9 cellular contexts compared by ENCODE assay signal in genomic region chr18:22846088-22846683, GRCh38.
DNase-seq lines count a peak whose midpoint lies in the region; ATAC-seq and TF ChIP-seq lines count a peak whose summit lies in the region.
"Had no signal": no experiment of that assay in that cellular context is flagged by ENCODE, and none has a peak within 500 bp of the region (broad histone marks: within the 10 kb centered on the region; RNA-seq: fewer than 3 reads in every experiment).

No MANE protein-coding gene starts in this region.

- intact Hi-C loops in thyroid gland (cut with DNase I) = loop anchor here (10.0 kb wide), 1 partner anchor 89 kb away; the partner anchor contains the start of gene RBBP8
- intact Hi-C loops in activated T-helper 1 cell treated with anti-CD3 and anti-CD28 coated beads, Interleukin-12 subunit alpha, Interleukin-12 subunit beta, Interleukin-2, Interleukin-4 antibody, amounts not matched to agents 30 ng/mL and 10 ng/mL and 1 ng/mL, durations not matched to agents 14 hours and 24 hours and 36 hours (cut with micrococcal nuclease) = no loop called here

- no peak for ATAC-seq in stimulated activated naive B cell treated with anti-CD40 and anti-IgM and Interleukin-4, amounts not matched to agents 10 μg/mL and 1 μg/mL and 100 μg/mL, for 72 hours (replicated peaks)

- H3K9me3 ChIP-seq in OCI-LY1 (ENCODE audit: low read length) = no peaks in the 10 kb centered on the region
- H3K9me3 ChIP-seq in thyroid gland = no peaks in the 10 kb centered on the region

- WGBS in thyroid gland, 2 donors = 44 to 50% methylated on average over 6 of the region's 6 CpGs

- H3K27ac Mint-ChIP-seq in activated T-helper 1 cell treated with anti-CD3 and anti-CD28 coated beads, Interleukin-12 subunit alpha, Interleukin-12 subunit beta, Interleukin-2, Interleukin-4 antibody, amounts not matched to agents 30 ng/mL and 10 ng/mL and 1 ng/mL, durations not matched to agents 14 hours and 24 hours and 36 hours = no peak overlapping the region
- H3K27ac Mint-ChIP-seq in stimulated activated naive B cell treated with anti-CD40 and anti-IgM and Interleukin-4, amounts not matched to agents 10 μg/mL and 1 μg/mL and 100 μg/mL, for 72 hours = no peak overlapping the region
- H3K27ac Mint-ChIP-seq: CD4-positive, alpha-beta T cell had no signal

- H3K36me3 ChIP-seq in OCI-LY1 (ENCODE audit: insufficient read depth, low read length) (no peaks in the 10 kb centered on the region), thyroid gland (no peaks in the 10 kb centered on the region)

- H3F3A ChIP-seq in OCI-LY1 (ENCODE audit: insufficient read depth, low read length) = no peaks in the 10 kb centered on the region

- no peaks in the 10 kb centered on the region for H4K20me1 ChIP-seq in OCI-LY1 (ENCODE audit: insufficient read depth, low read length)

- H3K4me3 ChIP-seq in OCI-LY1 (ENCODE audit: low read depth, low read length, poor library complexity, severe bottlenecking) = no peak overlapping the region
- no peak overlapping the region for H3K4me3 ChIP-seq in fibroblast of mammary gland (ENCODE audit: control insufficient read depth, low read depth, low read length)
- no peak overlapping the region for H3K4me3 ChIP-seq in thyroid gland (replicated peaks in 1 of 3)

- no peaks in the 10 kb centered on the region for H3K9me3 Mint-ChIP-seq in activated T-helper 1 cell treated with anti-CD3 and anti-CD28 coated beads, Interleukin-12 subunit alpha, Interleukin-12 subunit beta, Interleukin-2, Interleukin-4 antibody, amounts not matched to agents 30 ng/mL and 10 ng/mL and 1 ng/mL, durations not matched to agents 14 hours and 24 hours and 36 hours
- H3K9me3 Mint-ChIP-seq in stimulated activated naive B cell treated with anti-CD40 and anti-IgM and Interleukin-4, amounts not matched to agents 10 μg/mL and 1 μg/mL and 100 μg/mL, for 72 hours = no peaks in the 10 kb centered on the region
- H3K9me3 Mint-ChIP-seq: CD4-positive, alpha-beta T cell had no signal

- H3K27ac ChIP-seq in OCI-LY1 (ENCODE audit: low read depth, low read length, poor library complexity, severe bottlenecking) = no peak overlapping the region
- peak overlapping the region; percentile 19 to 48 (median 35) for H3K27ac ChIP-seq in thyroid gland

- H3K27me3 ChIP-seq in OCI-LY1 (ENCODE audit: insufficient read depth, low read length) = no peaks in the 10 kb centered on the region
- H3K27me3 ChIP-seq in thyroid gland = no peaks in the 10 kb centered on the region

- no peaks in the 10 kb centered on the region for H3K4me1 ChIP-seq in OCI-LY1 (ENCODE audit: insufficient read depth, low read length, severe bottlenecking)
- peaks cover 10 to 18% of the 10 kb centered on the region in 2 donors for H3K4me1 ChIP-seq in thyroid gland

- H3K4me2 ChIP-seq in OCI-LY1 (ENCODE audit: low read length) = no peak overlapping the region

- no peaks in the 10 kb centered on the region for H3K9me2 ChIP-seq in OCI-LY1 (ENCODE audit: low read depth, low read length)

- no peaks in the 10 kb centered on the region for H3K4me1 Mint-ChIP-seq in activated T-helper 1 cell treated with anti-CD3 and anti-CD28 coated beads, Interleukin-12 subunit alpha, Interleukin-12 subunit beta, Interleukin-2, Interleukin-4 antibody, amounts not matched to agents 30 ng/mL and 10 ng/mL and 1 ng/mL, durations not matched to agents 14 hours and 24 hours and 36 hours (ENCODE audit: low read depth)
- H3K4me1 Mint-ChIP-seq in stimulated activated naive B cell treated with anti-CD40 and anti-IgM and Interleukin-4, amounts not matched to agents 10 μg/mL and 1 μg/mL and 100 μg/mL, for 72 hours = peaks cover 0 to 9% of the 10 kb centered on the region in 2 donors

- no peaks in the 10 kb centered on the region for H3K36me3 Mint-ChIP-seq in activated T-helper 1 cell treated with anti-CD3 and anti-CD28 coated beads, Interleukin-12 subunit alpha, Interleukin-12 subunit beta, Interleukin-2, Interleukin-4 antibody, amounts not matched to agents 30 ng/mL and 10 ng/mL and 1 ng/mL, durations not matched to agents 14 hours and 24 hours and 36 hours (ENCODE audit: low read depth)
- no peaks in the 10 kb centered on the region for H3K36me3 Mint-ChIP-seq in stimulated activated naive B cell treated with anti-CD40 and anti-IgM and Interleukin-4, amounts not matched to agents 10 μg/mL and 1 μg/mL and 100 μg/mL, for 72 hours

- no peak overlapping the region for H2AFZ ChIP-seq in OCI-LY1 (ENCODE audit: low read length)

- TF ChIP-seq POLR2A in thyroid gland (IDR thresholded peaks at IDR 0.05) = no peak

- DNase-seq in NCI-H146 (lab: John Stamatoyannopoulos, UW) (peak; percentile 21), NCI-H146 treated with DMSO at 0.1 percent for 48 hours (lab: John Stamatoyannopoulos, UW; ENCODE audit: unreplicated experiment) (no peak), fibroblast of mammary gland (ENCODE audit: low read depth) (peak; percentile 42), thyroid gland (no peak)
- DNase-seq in activated T-helper 1 cell treated with anti-CD3 and anti-CD28 coated beads, Interleukin-12 subunit alpha, Interleukin-12 subunit beta, Interleukin-2, Interleukin-4 antibody, amounts not matched to agents 30 ng/mL and 10 ng/mL and 1 ng/mL, durations not matched to agents 14 hours and 24 hours and 36 hours (ENCODE audit: low spot score) = no peak
- DNase-seq in activated CD8-positive, alpha-beta memory T cell treated with anti-CD3 and anti-CD28 coated beads, Interleukin-2, amount 50 U/mL, for 4 hours = no peak
- no peak for DNase-seq in stimulated activated naive B cell treated with anti-CD40 and anti-IgM and Interleukin-4, amounts not matched to agents 10 μg/mL and 1 μg/mL and 100 μg/mL, for 72 hours
- DNase-seq: CD4-positive, alpha-beta T cell had no signal

- peaks cover 13% of the 10 kb centered on the region for H3K27me3 Mint-ChIP-seq in activated T-helper 1 cell treated with anti-CD3 and anti-CD28 coated beads, Interleukin-12 subunit alpha, Interleukin-12 subunit beta, Interleukin-2, Interleukin-4 antibody, amounts not matched to agents 30 ng/mL and 10 ng/mL and 1 ng/mL, durations not matched to agents 14 hours and 24 hours and 36 hours (ENCODE audit: insufficient read depth)
- H3K27me3 Mint-ChIP-seq in stimulated activated naive B cell treated with anti-CD40 and anti-IgM and Interleukin-4, amounts not matched to agents 10 μg/mL and 1 μg/mL and 100 μg/mL, for 72 hours = no peaks in the 10 kb centered on the region

- H3K4me3 Mint-ChIP-seq in activated T-helper 1 cell treated with anti-CD3 and anti-CD28 coated beads, Interleukin-12 subunit alpha, Interleukin-12 subunit beta, Interleukin-2, Interleukin-4 antibody, amounts not matched to agents 30 ng/mL and 10 ng/mL and 1 ng/mL, durations not matched to agents 14 hours and 24 hours and 36 hours = no peak overlapping the region
- no peak overlapping the region for H3K4me3 Mint-ChIP-seq in stimulated activated naive B cell treated with anti-CD40 and anti-IgM and Interleukin-4, amounts not matched to agents 10 μg/mL and 1 μg/mL and 100 μg/mL, for 72 hours
- H3K4me3 Mint-ChIP-seq: CD4-positive, alpha-beta T cell had no signal

- TF ChIP-seq CTCF in OCI-LY1 (IDR thresholded peaks at IDR 0.05; ENCODE audit: low read length) = peak; percentile 58
- TF ChIP-seq CTCF in fibroblast of mammary gland (conservative IDR thresholded peaks at IDR 0.05; ENCODE audit: control insufficient read depth, insufficient read depth, low read depth, low read length) = peak; percentile 60
- TF ChIP-seq CTCF in thyroid gland (IDR thresholded peaks at IDR 0.05) = peak in 4 of 6 experiments; percentile 29 to 67 (median 60)

- no peaks in the 10 kb centered on the region for H3K79me2 ChIP-seq in OCI-LY1 (ENCODE audit: insufficient read depth, low read length)

- H3K9ac ChIP-seq in OCI-LY1 (ENCODE audit: low read length) = no peak overlapping the region

Comparison
In these comparisons a context has a peak if more than half of its experiments do, and no peak if none do; other contexts are left out.
1. DNase-seq: peak in NCI-H146 (single experiment) and fibroblast of mammary gland (single experiment); none in NCI-H146 treated with DMSO at 0.1 percent for 48 hours (single experiment), thyroid gland (0 of 2), activated T-helper 1 cell treated with anti-CD3 and anti-CD28 coated beads, Interleukin-12 subunit alpha, Interleukin-12 subunit beta, Interleukin-2, Interleukin-4 antibody, amounts not matched to agents 30 ng/mL and 10 ng/mL and 1 ng/mL, durations not matched to agents 14 hours and 24 hours and 36 hours (single experiment), activated CD8-positive, alpha-beta memory T cell treated with anti-CD3 and anti-CD28 coated beads, Interleukin-2, amount 50 U/mL, for 4 hours (single experiment) and stimulated activated naive B cell treated with anti-CD40 and anti-IgM and Interleukin-4, amounts not matched to agents 10 μg/mL and 1 μg/mL and 100 μg/mL, for 72 hours (single experiment).
2. Peak in every context shown above with its lines, with median percentiles within 50 percentile points of each other: CTCF ChIP-seq.